In genomic region chr19:35509861-35510625, GRCh38 we compare ENCODE assay signal across 1 cellular context.
TF ChIP-seq lines count a peak whose summit lies in the region.

No MANE protein-coding gene starts in this region.

TF ChIP-seq in HepG2, 621 proteins besides CTCF, POLR2A, EP300 and RAD21 (continued from another document):
- TF ChIP-seq DZIP1 (CRISPR knock-in tag; IDR thresholded peaks at IDR 0.05) = no peak
- peak; percentile 92 to 94 for TF ChIP-seq HMGXB4 (CRISPR knock-in tag; IDR thresholded peaks at IDR 0.05; ENCODE audit: borderline replicate concordance in 1 of 2, low read depth in 1 of 2)
- TF ChIP-seq TARDBP (CRISPR knock-in tag; IDR thresholded peaks at IDR 0.05) = 0 out of 2 replicates have a peak, but pooled peaks have one; percentile 11
- TF ChIP-seq ERF (CRISPR knock-in tag; IDR thresholded peaks at IDR 0.05) = peak; percentile 71; the same call in 1 of the 2 replicates
- TF ChIP-seq HES4 (CRISPR knock-in tag; IDR thresholded peaks at IDR 0.05; ENCODE audit: borderline replicate concordance) = 0 out of 2 replicates have a peak, but pooled peaks have one; percentile 51
- TF ChIP-seq PBX3 (CRISPR knock-in tag; IDR thresholded peaks at IDR 0.05; ENCODE audit: borderline replicate concordance) = no peak; the same call in 1 of the 2 replicates
- TF ChIP-seq BORCS8-MEF2B (CRISPR knock-in tag; IDR thresholded peaks at IDR 0.05) = peak; percentile 63; the same call in 1 of the 2 replicates
- TF ChIP-seq MLX (CRISPR knock-in tag; IDR thresholded peaks at IDR 0.05) = 0 out of 2 replicates have a peak, but pooled peaks have one; percentile 25
- TF ChIP-seq KLF6 (CRISPR knock-in tag; IDR thresholded peaks at IDR 0.05) = no peak
- TF ChIP-seq CEBPG (CRISPR knock-in tag; IDR thresholded peaks at IDR 0.05) = peak; percentile 72
- peak; percentile 58; the same call in 1 of the 2 replicates for TF ChIP-seq PITX1 (CRISPR knock-in tag; IDR thresholded peaks at IDR 0.05)
- TF ChIP-seq MIXL1 (CRISPR knock-in tag; IDR thresholded peaks at IDR 0.05) = 0 out of 2 replicates have a peak, but pooled peaks have one; percentile 11
- peak; percentile 19; the same call in 1 of the 2 replicates for TF ChIP-seq ZBTB20 (CRISPR knock-in tag; IDR thresholded peaks at IDR 0.05; ENCODE audit: borderline replicate concordance, low read depth)
- no peak for TF ChIP-seq NFIB (CRISPR knock-in tag; IDR thresholded peaks at IDR 0.05; ENCODE audit: borderline replicate concordance)
- TF ChIP-seq TGIF2 (CRISPR knock-in tag; IDR thresholded peaks at IDR 0.05) = peak; percentile 58; the same call in 1 of the 2 replicates
- peak; percentile 73 for TF ChIP-seq STAG1 (CRISPR knock-in tag; IDR thresholded peaks at IDR 0.05)
- no peak for TF ChIP-seq SRF (IDR thresholded peaks at IDR 0.05; ENCODE audit: low read depth, low read length)
- peak; percentile 37; the same call in 1 of the 2 replicates for TF ChIP-seq FOXK1 (CRISPR knock-in tag; IDR thresholded peaks at IDR 0.05; ENCODE audit: borderline replicate concordance, low read depth)
- TF ChIP-seq GABPB1 (CRISPR knock-in tag; IDR thresholded peaks at IDR 0.05) = peak; percentile 80
- no peak; the same call in 1 of the 2 replicates for TF ChIP-seq ZNF124 (CRISPR knock-in tag; IDR thresholded peaks at IDR 0.05)
- TF ChIP-seq ZBTB33 (CRISPR knock-in tag; IDR thresholded peaks at IDR 0.05) = no peak
- TF ChIP-seq ZNF639 (CRISPR knock-in tag; conservative IDR thresholded peaks at IDR 0.05) = peak; percentile 53; the same call in 1 of the 2 replicates
- TF ChIP-seq SKIL (CRISPR knock-in tag; IDR thresholded peaks at IDR 0.05; ENCODE audit: borderline replicate concordance) = no peak
- no peak for TF ChIP-seq RARA (CRISPR knock-in tag; IDR thresholded peaks at IDR 0.05)
- no peak for TF ChIP-seq ZFP1 (CRISPR knock-in tag; IDR thresholded peaks at IDR 0.05)
- TF ChIP-seq SALL1 (CRISPR knock-in tag; IDR thresholded peaks at IDR 0.05) = peak; percentile 72
- peak; percentile 91 for TF ChIP-seq ZNF574 (CRISPR knock-in tag; IDR thresholded peaks at IDR 0.05)
- TF ChIP-seq ZSCAN9 (CRISPR knock-in tag; IDR thresholded peaks at IDR 0.05; ENCODE audit: borderline replicate concordance) = peak; percentile 49; the same call in 1 of the 2 replicates
- 0 out of 2 replicates have a peak, but pooled peaks have one; percentile 30 for TF ChIP-seq RERE (CRISPR knock-in tag; IDR thresholded peaks at IDR 0.05; ENCODE audit: low read depth)
- no peak for TF ChIP-seq SCMH1 (CRISPR knock-in tag; IDR thresholded peaks at IDR 0.05; ENCODE audit: borderline replicate concordance)
- TF ChIP-seq SRSF9 (IDR thresholded peaks at IDR 0.05; ENCODE audit: borderline replicate concordance, insufficient read depth, low read depth, low read length, poor library complexity, severe bottlenecking) = no peak
- TF ChIP-seq RBAK (CRISPR knock-in tag; IDR thresholded peaks at IDR 0.05) = no peak
- TF ChIP-seq ZNF350 (CRISPR knock-in tag; IDR thresholded peaks at IDR 0.05; ENCODE audit: borderline replicate concordance, low read depth) = peak; percentile 65; the same call in 1 of the 2 replicates
- TF ChIP-seq RXRB (CRISPR knock-in tag; IDR thresholded peaks at IDR 0.05; ENCODE audit: borderline replicate concordance) = peak; percentile 64; the same call in 1 of the 2 replicates
